ENCODE assay signal across 1 cellular context in the genomic region with DNA sequence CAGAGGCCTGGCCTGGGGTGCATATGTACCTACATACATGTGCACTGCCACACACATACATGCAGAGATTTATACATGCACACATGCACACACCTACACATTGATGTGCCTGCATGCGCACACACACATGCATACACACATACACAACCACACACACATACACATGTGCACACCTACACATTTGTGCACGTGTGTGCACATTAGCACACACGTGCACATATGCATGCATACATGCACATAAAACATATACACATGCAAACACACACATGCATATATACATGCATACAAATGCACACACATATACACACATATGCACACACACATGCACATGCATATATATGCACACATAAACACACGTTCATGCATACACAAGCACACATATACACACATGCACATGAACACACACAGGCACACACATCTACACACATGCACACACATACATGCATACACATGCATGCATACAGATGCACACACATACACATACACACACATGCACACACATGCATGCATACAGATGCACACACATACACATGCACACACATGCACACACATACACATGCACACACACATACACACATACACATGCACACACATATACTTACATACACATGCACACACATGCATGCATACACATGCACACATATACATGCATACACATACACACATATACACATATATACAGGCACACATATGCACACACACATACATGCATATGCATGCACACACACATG.
TF ChIP-seq lines count a peak whose summit lies in the region.

No MANE protein-coding gene starts in this region.

TF ChIP-seq in H1, 55 proteins besides CTCF, POLR2A, EP300 and RAD21:
- TF ChIP-seq BRCA1 (IDR thresholded peaks at IDR 0.05; ENCODE audit: low read depth, low read length) (no peak), POU5F1 (IDR thresholded peaks at IDR 0.05; ENCODE audit: low read depth, low read length) (no peak), HDAC6 (IDR thresholded peaks at IDR 0.05; ENCODE audit: low read depth, low read length) (no peak), NRF1 (IDR thresholded peaks at IDR 0.05; ENCODE audit: low read depth, low read length) (no peak), BCL11A (IDR thresholded peaks at IDR 0.05; ENCODE audit: low read depth in 2 of 2, low read length in 2 of 2) (no peak), KDM4A (IDR thresholded peaks at IDR 0.05; ENCODE audit: low read depth, low read length, severe bottlenecking) (no peak)
- TF ChIP-seq, protein P1, sequence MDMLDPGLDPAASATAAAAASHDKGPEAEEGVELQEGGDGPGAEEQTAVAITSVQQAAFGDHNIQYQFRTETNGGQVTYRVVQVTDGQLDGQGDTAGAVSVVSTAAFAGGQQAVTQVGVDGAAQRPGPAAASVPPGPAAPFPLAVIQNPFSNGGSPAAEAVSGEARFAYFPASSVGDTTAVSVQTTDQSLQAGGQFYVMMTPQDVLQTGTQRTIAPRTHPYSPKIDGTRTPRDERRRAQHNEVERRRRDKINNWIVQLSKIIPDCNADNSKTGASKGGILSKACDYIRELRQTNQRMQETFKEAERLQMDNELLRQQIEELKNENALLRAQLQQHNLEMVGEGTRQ (IDR thresholded peaks at IDR 0.05; ENCODE audit: low read length), result no peak
- TF ChIP-seq, protein P2, sequence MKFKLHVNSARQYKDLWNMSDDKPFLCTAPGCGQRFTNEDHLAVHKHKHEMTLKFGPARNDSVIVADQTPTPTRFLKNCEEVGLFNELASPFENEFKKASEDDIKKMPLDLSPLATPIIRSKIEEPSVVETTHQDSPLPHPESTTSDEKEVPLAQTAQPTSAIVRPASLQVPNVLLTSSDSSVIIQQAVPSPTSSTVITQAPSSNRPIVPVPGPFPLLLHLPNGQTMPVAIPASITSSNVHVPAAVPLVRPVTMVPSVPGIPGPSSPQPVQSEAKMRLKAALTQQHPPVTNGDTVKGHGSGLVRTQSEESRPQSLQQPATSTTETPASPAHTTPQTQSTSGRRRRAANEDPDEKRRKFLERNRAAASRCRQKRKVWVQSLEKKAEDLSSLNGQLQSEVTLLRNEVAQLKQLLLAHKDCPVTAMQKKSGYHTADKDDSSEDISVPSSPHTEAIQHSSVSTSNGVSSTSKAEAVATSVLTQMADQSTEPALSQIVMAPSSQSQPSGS (IDR thresholded peaks at IDR 0.05; ENCODE audit: low read length), result no peak
- TF ChIP-seq, protein P3, sequence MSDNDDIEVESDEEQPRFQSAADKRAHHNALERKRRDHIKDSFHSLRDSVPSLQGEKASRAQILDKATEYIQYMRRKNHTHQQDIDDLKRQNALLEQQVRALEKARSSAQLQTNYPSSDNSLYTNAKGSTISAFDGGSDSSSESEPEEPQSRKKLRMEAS (IDR thresholded peaks at IDR 0.05), result no peak
